In genomic region chr16:67317853-67318252, GRCh38 we compare ENCODE assay signal across 9 cellular contexts. TPM values are rescaled to one million over a fixed set of nuclear protein-coding genes. Genes with fewer than 3 reads are reported as not detected.
"Had no signal": no experiment of that assay in that cellular context is flagged by ENCODE, and none has a peak within 500 bp of the region (broad histone marks: within the 10 kb centered on the region; RNA-seq: fewer than 3 reads in every experiment).

No MANE protein-coding gene starts in this region.

- FAIRE-seq: G401.6, GM12878, GM12891, GM12892, GM18507, GM19239 had no signal

- ATAC-seq: GM12878 had no signal

- DNase-seq: GDM1, GF-D8 had no signal

- H3K4me3 ChIP-seq: GM12878 had no signal

RNA-seq across cellular contexts. Expression of gene LRRC36, which starts 8.8 kb away (rescaled TPM):
- total RNA-seq: G401 had no signal
